Comparison of ENCODE assay signal across 8 cellular contexts in genomic region chr10:73875139-73875475, GRCh38. TPM values are rescaled to one million over a fixed set of nuclear protein-coding genes. Genes with fewer than 3 reads are reported as not detected.
DNase-seq lines count a peak whose midpoint lies in the region; ATAC-seq and TF ChIP-seq lines count a peak whose summit lies in the region.

No MANE protein-coding gene starts in this region.

- H3K27ac ChIP-seq in cardiac muscle cell (no peak overlapping the region), lower lobe of right lung (peak overlapping the region; percentile 73), uterus (peak overlapping the region; percentile 80 to 86), foreskin keratinocyte (no peak overlapping the region)

- ATAC-seq in Right ventricle myocardium inferior (no peak), HG03432 (IDR thresholded peaks at IDR 0.05; ENCODE audit: unreplicated experiment) (peak; percentile 5), lower lobe of right lung (no peak), foreskin keratinocyte (no peak)

- H3K27me3 ChIP-seq in cardiac muscle cell = no peaks in the 10 kb centered on the region
- no peaks in the 10 kb centered on the region for H3K27me3 ChIP-seq in lower lobe of right lung (ENCODE audit: low read depth)
- no peaks in the 10 kb centered on the region for H3K27me3 ChIP-seq in uterus
- no peaks in the 10 kb centered on the region for H3K27me3 ChIP-seq in foreskin keratinocyte

- intact Hi-C loops in Right ventricle myocardium inferior (cut with DNase I) = loop anchor here (5.0 kb wide), 1 partner anchor 202 kb away; no protein-coding TSS in a partner anchor
- intact Hi-C loops in lower lobe of right lung (cut with DNase I) = no loop called here
- intact Hi-C loops in uterus (cut with DNase I; ENCODE audit: low total_unique reads) = no loop called here

- no peaks in the 10 kb centered on the region for H3K4me1 ChIP-seq in cardiac muscle cell (ENCODE audit: low read depth)
- H3K4me1 ChIP-seq in lower lobe of right lung = peaks cover 57% of the 10 kb centered on the region
- peaks cover 3 to 10% of the 10 kb centered on the region in 2 donors for H3K4me1 ChIP-seq in uterus
- H3K4me1 ChIP-seq in foreskin keratinocyte = peaks cover 17% of the 10 kb centered on the region

- H3K9me3 ChIP-seq in cardiac muscle cell (ENCODE audit: low read depth) (no peaks in the 10 kb centered on the region), lower lobe of right lung (no peaks in the 10 kb centered on the region), uterus (no peaks in the 10 kb centered on the region)

- DNase-seq in cardiac muscle cell (ENCODE audit: low read depth in 1 of 2, low spot score in 1 of 2) (no peak), Right ventricle myocardium inferior (ENCODE audit: missing footprints) (no peak), lower lobe of right lung (no peak), uterus (no peak), foreskin keratinocyte (no peak)
- peak; percentile 13 for DNase-seq in activated naive CD8-positive, alpha-beta T cell treated with anti-CD3 and anti-CD28 coated beads, Interleukin-2, amount 50 U/mL, for 16 hours (ENCODE audit: low read depth, low spot score)
- no peak for DNase-seq in stimulated activated CD4-positive, alpha-beta T cell treated with anti-CD3 and anti-CD28 coated beads, Interleukin-4, amount 100 ng/mL, for 1 hour

- TF ChIP-seq POLR2A in uterus (IDR thresholded peaks at IDR 0.05) = no peak

- H3K4me3 ChIP-seq in cardiac muscle cell (peak overlapping the region; percentile 99), lower lobe of right lung (peak overlapping the region; percentile 72), uterus (peak overlapping the region; percentile 77 to 96)

- TF ChIP-seq CTCF in cardiac muscle cell (IDR thresholded peaks at IDR 0.05; ENCODE audit: low read depth, low read length) (no peak), lower lobe of right lung (IDR thresholded peaks at IDR 0.05) (no peak), uterus (IDR thresholded peaks at IDR 0.05) (no peak), foreskin keratinocyte (conservative IDR thresholded peaks at IDR 0.05) (no peak)

- H3K36me3 ChIP-seq in cardiac muscle cell = no peaks in the 10 kb centered on the region
- H3K36me3 ChIP-seq in lower lobe of right lung = peaks cover 17% of the 10 kb centered on the region
- no peaks in the 10 kb centered on the region for H3K36me3 ChIP-seq in uterus

RNA-seq across cellular contexts. Expression of gene CAMK2G, which starts 0.8 kb away (rescaled TPM):
- total RNA-seq in cardiac muscle cell = 28.2 and 29.8 TPM in 2 replicates
- 7.7 and 8.5 TPM in 2 replicates for polyA plus RNA-seq in cardiac muscle cell
- total RNA-seq in Right ventricle myocardium inferior = 11.7 TPM
- 38.4 TPM for total RNA-seq in lower lobe of right lung
- 10 to 100 TPM; 17.9 to 79.9 (median 40.0) TPM for total RNA-seq in uterus
- total RNA-seq in foreskin keratinocyte = 16.9 and 18.6 TPM in 2 replicates
- polyA plus RNA-seq in foreskin keratinocyte = 9.7 and 10.6 TPM in 2 replicates

RNA-seq across cellular contexts. Expression of gene PLAU, which starts 35.8 kb away (rescaled TPM):
- total RNA-seq in cardiac muscle cell (3.8 and 5.4 TPM in 2 replicates), Right ventricle myocardium inferior (8.5 TPM), lower lobe of right lung (29.0 TPM), uterus (10 to 100 TPM in 2 of 4 donors, 1 to 10 TPM in 2; 1.8 to 15.3 (median 9.0) TPM), foreskin keratinocyte (630 and 1,498 TPM in 2 replicates)
- polyA plus RNA-seq in cardiac muscle cell (4.0 and 4.1 TPM in 2 replicates), foreskin keratinocyte (544 and 1,190 TPM in 2 replicates)

Comparison
In these comparisons a context has a peak if more than half of its experiments do, and no peak if none do; other contexts are left out.
1. H3K27ac ChIP-seq: peak in lower lobe of right lung (single experiment) and uterus (2 of 2); none in cardiac muscle cell (single experiment) and foreskin keratinocyte (single experiment).
2. RNA of gene PLAU, which starts 35.8 kb away (total RNA-seq): 630 to 1,498 TPM in foreskin keratinocyte; 29.0 TPM in lower lobe of right lung (single experiment), 1.8 to 15.3 TPM in uterus, 8.5 TPM in Right ventricle myocardium inferior (single experiment) and 3.8 to 5.4 TPM in cardiac muscle cell; every median in the first group is over 10 times any median in the second.
3. Peak in every context shown above with its lines, with median percentiles within 50 percentile points of each other: H3K4me3 ChIP-seq.